ENCODE assay signal across 8 cellular contexts in genomic region chr2:60707750-60708371, GRCh38. TPM values are rescaled to one million over a fixed set of nuclear protein-coding genes. Genes with fewer than 3 reads are reported as not detected.
DNase-seq lines count a peak whose midpoint lies in the region; ATAC-seq and TF ChIP-seq lines count a peak whose summit lies in the region.

No MANE protein-coding gene starts in this region.

- H3K79me2 ChIP-seq in DOHH2 (ENCODE audit: control insufficient read depth, low read length) (no peaks in the 10 kb centered on the region), PC-3 (ENCODE audit: low read length) (no peaks in the 10 kb centered on the region)

- no peak overlapping the region for H3K4me3 ChIP-seq in DOHH2 (ENCODE audit: low read length)
- no peak overlapping the region for H3K4me3 ChIP-seq in PC-3 (ENCODE audit: low read length)

- 0 out of 2 replicates have a peak, but pooled peaks cover 3% of the 10 kb centered on the region for H3K27me3 ChIP-seq in DOHH2 (ENCODE audit: control insufficient read depth, low read length)
- no peaks in the 10 kb centered on the region for H3K27me3 ChIP-seq in PC-3 (ENCODE audit: low read length)

- no peaks in the 10 kb centered on the region for H3F3A ChIP-seq in DOHH2 (ENCODE audit: control insufficient read depth, insufficient read depth)
- no peaks in the 10 kb centered on the region for H3F3A ChIP-seq in PC-3 (ENCODE audit: low read length, unreplicated experiment)

- BruUV-seq in PC-3 (replicated peaks; lab: Mats Ljungman, UMichigan), result no TSS peak

- intact Hi-C loops in PC-3 (cut with micrococcal nuclease), result loop anchor here (1.0 kb wide), 2 partner anchors 48 to 291 kb away; partner anchors contain the start of gene PAPOLG

- DNase-seq in PC-3 (peak; percentile 69), dermis microvascular lymphatic vessel endothelial cell (ENCODE audit: low read depth in 2 of 2) (peak; percentile 14 to 37), midbrain (lab: John Stamatoyannopoulos, UW) (peak; percentile 47)
- DNase-seq in stimulated activated naive CD8-positive, alpha-beta T cell treated with anti-CD3 and anti-CD28 coated beads, Interleukin-15, Interleukin-2, amounts not matched to agents 100 U/mL and 50 U/mL, for 24 hours, result no peak
- no peak for DNase-seq in stimulated activated CD4-positive, alpha-beta T cell treated with anti-CD3 and anti-CD28 coated beads, Interleukin-12 subunit alpha, Interleukin-12 subunit beta, amount 100 ng/mL, for 4 hours

- H3K9me3 ChIP-seq in DOHH2 (ENCODE audit: control insufficient read depth, insufficient read depth, low read length) (no peaks in the 10 kb centered on the region), PC-3 (ENCODE audit: low read length) (no peaks in the 10 kb centered on the region)

- no peaks in the 10 kb centered on the region for H3K36me3 ChIP-seq in DOHH2 (ENCODE audit: control insufficient read depth, low read length)
- no peaks in the 10 kb centered on the region for H3K36me3 ChIP-seq in PC-3 (ENCODE audit: low read depth, low read length)

- ATAC-seq in HG03342 (IDR thresholded peaks at IDR 0.05; ENCODE audit: unreplicated experiment) (peak; percentile 52), PC-3 (peak; percentile 40), GM18858 (IDR thresholded peaks at IDR 0.05; ENCODE audit: unreplicated experiment) (no peak)
- ATAC-seq in stimulated activated naive CD8-positive, alpha-beta T cell treated with anti-CD3 and anti-CD28 coated beads, Interleukin-15, Interleukin-2, amounts not matched to agents 100 U/mL and 50 U/mL, for 24 hours, result no peak

- H3K9ac ChIP-seq in PC-3 (ENCODE audit: low read length), result no peak overlapping the region

- peak overlapping the region; percentile 58 for H2AFZ ChIP-seq in PC-3 (ENCODE audit: low read length)

- TF ChIP-seq CTCF in DOHH2 (IDR thresholded peaks at IDR 0.05; ENCODE audit: low read depth, low read length, poor library complexity, severe bottlenecking) (peak; percentile 77), PC-3 (conservative IDR thresholded peaks at IDR 0.05; ENCODE audit: low read depth, low read length) (peak; percentile 87)

- CTCF ChIA-PET in PC-3 (lab: Charles Lee), result interaction anchor here (0.6 to 1.2 kb wide), 5 partner anchors 49 to 470 kb away, joined by 3 to 5 read pairs (median 3); partner anchors contain the start of gene PAPOLG

- no peak overlapping the region for H3K4me2 ChIP-seq in DOHH2 (ENCODE audit: low read length)
- H3K4me2 ChIP-seq in PC-3 (ENCODE audit: low read length), result peak overlapping the region; percentile 62

- H4K20me1 ChIP-seq in DOHH2 (ENCODE audit: control insufficient read depth, insufficient read depth, low read depth, low read length), result no peaks in the 10 kb centered on the region
- no peaks in the 10 kb centered on the region for H4K20me1 ChIP-seq in PC-3 (ENCODE audit: low read length)

- POLR2A ChIA-PET in PC-3 (lab: Charles Lee; ENCODE audit: unreplicated experiment), result interaction anchor here (0.6 kb wide), 1 partner anchor 107 kb away, joined by 3 read pairs; no protein-coding TSS in a partner anchor

- H3K4me1 ChIP-seq in DOHH2 (ENCODE audit: control insufficient read depth, low read length) (no peaks in the 10 kb centered on the region), PC-3 (ENCODE audit: insufficient read depth, low read length) (no peaks in the 10 kb centered on the region)

- no peak overlapping the region for H3K27ac ChIP-seq in DOHH2 (ENCODE audit: low read depth, low read length)
- H3K27ac ChIP-seq in PC-3 (ENCODE audit: low read length), result no peak overlapping the region

- no peaks in the 10 kb centered on the region for H3K9me2 ChIP-seq in DOHH2 (replicated peaks; ENCODE audit: control insufficient read depth, low read length)
- no peaks in the 10 kb centered on the region for H3K9me2 ChIP-seq in PC-3 (replicated peaks; ENCODE audit: low read length)

RNA-seq across cellular contexts. Expression of gene PAPOLG, which starts 48.2 kb away (rescaled TPM):
- 7.1 and 8.8 TPM in 2 replicates for total RNA-seq in PC-3 (2014; rRNA removed)
- 10.7 and 16.1 TPM in 2 replicates for total RNA-seq in dermis microvascular lymphatic vessel endothelial cell

Comparison
In these comparisons a context has a peak if more than half of its experiments do, and no peak if none do; other contexts are left out.
1. ATAC-seq: peak in HG03342 (single experiment) and PC-3 (single experiment); none in stimulated activated naive CD8-positive, alpha-beta T cell treated with anti-CD3 and anti-CD28 coated beads, Interleukin-15, Interleukin-2, amounts not matched to agents 100 U/mL and 50 U/mL, for 24 hours (single experiment) and GM18858 (single experiment).
2. DNase-seq: peak in PC-3 (single experiment), dermis microvascular lymphatic vessel endothelial cell (2 of 2) and midbrain (single experiment); none in stimulated activated naive CD8-positive, alpha-beta T cell treated with anti-CD3 and anti-CD28 coated beads, Interleukin-15, Interleukin-2, amounts not matched to agents 100 U/mL and 50 U/mL, for 24 hours (single experiment) and stimulated activated CD4-positive, alpha-beta T cell treated with anti-CD3 and anti-CD28 coated beads, Interleukin-12 subunit alpha, Interleukin-12 subunit beta, amount 100 ng/mL, for 4 hours (single experiment).